In genomic region chr9:120868339-120868675, GRCh38 we compare ENCODE assay signal across 8 cellular contexts. TPM values are rescaled to one million over a fixed set of nuclear protein-coding genes. Genes with fewer than 3 reads are reported as not detected.
DNase-seq lines count a peak whose midpoint lies in the region; ATAC-seq and TF ChIP-seq lines count a peak whose summit lies in the region.

No MANE protein-coding gene starts in this region.

- no peaks in the 10 kb centered on the region for H3K9me3 ChIP-seq in tibial artery

- H3K27me3 Mint-ChIP-seq in activated T-cell treated with anti-CD3 and anti-CD28 coated beads, Interleukin-2, amount 50 U/mL, for 72 hours (ENCODE audit: low read depth), result no peaks in the 10 kb centered on the region
- no peaks in the 10 kb centered on the region for H3K27me3 Mint-ChIP-seq in activated naive CD8-positive, alpha-beta T cell treated with anti-CD3 and anti-CD28 coated beads, Interleukin-2, amount 10 ng/mL, durations not matched to agents 7 days and 5 days

- peaks cover 47% of the 10 kb centered on the region for H3K4me1 Mint-ChIP-seq in activated T-cell treated with anti-CD3 and anti-CD28 coated beads, Interleukin-2, amount 50 U/mL, for 72 hours (ENCODE audit: low read depth)
- H3K4me1 Mint-ChIP-seq in activated naive CD8-positive, alpha-beta T cell treated with anti-CD3 and anti-CD28 coated beads, Interleukin-2, amount 10 ng/mL, durations not matched to agents 7 days and 5 days, result peaks cover 45% of the 10 kb centered on the region

- no peaks in the 10 kb centered on the region for H3K27me3 ChIP-seq in layer of hippocampus (ENCODE audit: control insufficient read depth, insufficient read depth, low read length)
- H3K27me3 ChIP-seq in tibial artery, result no peaks in the 10 kb centered on the region

- H3K4me1 ChIP-seq in tibial artery, result peaks cover 0 to 17% (median 12%) of the 10 kb centered on the region in 4 donors

- peak in 1 of 2 experiments; percentile 23 for TF ChIP-seq CTCF in tibial artery (IDR thresholded peaks at IDR 0.05)

- intact Hi-C loops in tibial artery (cut with DNase I; ENCODE audit: low total_unique reads), result loop anchor here (10.0 kb wide), 1 partner anchor 206 kb away; the partner anchor contains the start of gene CNTRL

- H3K27ac Mint-ChIP-seq in activated T-cell treated with anti-CD3 and anti-CD28 coated beads, Interleukin-2, amount 50 U/mL, for 72 hours, result peak overlapping the region; percentile 69
- peak overlapping the region; percentile 62 for H3K27ac Mint-ChIP-seq in activated naive CD8-positive, alpha-beta T cell treated with anti-CD3 and anti-CD28 coated beads, Interleukin-2, amount 10 ng/mL, durations not matched to agents 7 days and 5 days

- POLR2A ChIA-PET in activated naive CD8-positive, alpha-beta T cell treated with anti-CD3 and anti-CD28 coated beads, Interleukin-2, amount 10 ng/mL, durations not matched to agents 7 days and 5 days (lab: Charles Lee), result interaction anchor here (0.8 to 4.4 kb wide), 12 partner anchors 9 to 75 kb away, joined by 3 to 35 read pairs (median 10); partner anchors contain the start of genes FBXW2, PHF19 and TRAF1

- H3K9me3 Mint-ChIP-seq in activated T-cell treated with anti-CD3 and anti-CD28 coated beads, Interleukin-2, amount 50 U/mL, for 72 hours, result no peaks in the 10 kb centered on the region
- no peaks in the 10 kb centered on the region for H3K9me3 Mint-ChIP-seq in activated naive CD8-positive, alpha-beta T cell treated with anti-CD3 and anti-CD28 coated beads, Interleukin-2, amount 10 ng/mL, durations not matched to agents 7 days and 5 days

- no peak for ATAC-seq in activated T-cell treated with anti-CD3 and anti-CD28 coated beads, Interleukin-2, amount 50 U/mL, for 72 hours (replicated peaks in 1 of 2)
- no peak for ATAC-seq in activated naive CD8-positive, alpha-beta T cell treated with anti-CD3 and anti-CD28 coated beads, Interleukin-2, amount 10 ng/mL, durations not matched to agents 7 days and 5 days (ENCODE audit: low read depth)
- ATAC-seq in HG02763 (IDR thresholded peaks at IDR 0.05; ENCODE audit: unreplicated experiment), result no peak
- no peak for ATAC-seq in GM18502 (IDR thresholded peaks at IDR 0.05; ENCODE audit: poor library complexity, unreplicated experiment)
- ATAC-seq in HG03139 (IDR thresholded peaks at IDR 0.05; ENCODE audit: unreplicated experiment), result no peak

- H3K36me3 Mint-ChIP-seq in activated T-cell treated with anti-CD3 and anti-CD28 coated beads, Interleukin-2, amount 50 U/mL, for 72 hours (ENCODE audit: insufficient read depth in 2 of 2), result peaks cover 8 to 33% of the 10 kb centered on the region in 2 donors
- H3K36me3 Mint-ChIP-seq in activated naive CD8-positive, alpha-beta T cell treated with anti-CD3 and anti-CD28 coated beads, Interleukin-2, amount 10 ng/mL, durations not matched to agents 7 days and 5 days, result peaks cover 46% of the 10 kb centered on the region

- peak overlapping the region; percentile 54 to 61 for H3K4me3 ChIP-seq in tibial artery

- DNase-seq in activated T-cell treated with anti-CD3 and anti-CD28 coated beads, Interleukin-2, amount 50 U/mL, for 72 hours, result no peak
- no peak for DNase-seq in activated T-cell treated with anti-CD3 and anti-CD28 coated beads, Interleukin-2, amount 50 U/mL, for 48 hours
- DNase-seq in activated naive CD8-positive, alpha-beta T cell treated with anti-CD3 and anti-CD28 coated beads, Interleukin-2, amount 10 ng/mL, durations not matched to agents 7 days and 5 days, result no peak
- no peak for DNase-seq in tibial artery

- H3K36me3 ChIP-seq in tibial artery, result peaks cover 4 to 51% (median 31%) of the 10 kb centered on the region in 3 donors

- H3K27ac ChIP-seq in layer of hippocampus (ENCODE audit: low read depth, low read length) (peak overlapping the region; percentile 78), tibial artery (peak overlapping the region; percentile 81 to 87)

- peak overlapping the region; percentile 70 to 73 for H3K4me3 Mint-ChIP-seq in activated T-cell treated with anti-CD3 and anti-CD28 coated beads, Interleukin-2, amount 50 U/mL, for 72 hours
- H3K4me3 Mint-ChIP-seq in activated naive CD8-positive, alpha-beta T cell treated with anti-CD3 and anti-CD28 coated beads, Interleukin-2, amount 10 ng/mL, durations not matched to agents 7 days and 5 days, result peak overlapping the region; percentile 77

RNA-seq across cellular contexts. Expression of gene PHF19, which starts 8.7 kb away (rescaled TPM):
- 100 to 1,000 TPM; 166 to 222 TPM for total RNA-seq in activated T-cell treated with anti-CD3 and anti-CD28 coated beads, Interleukin-2, amount 50 U/mL, for 72 hours
- 100 to 1,000 TPM; 248 to 253 TPM for total RNA-seq in activated naive CD8-positive, alpha-beta T cell treated with anti-CD3 and anti-CD28 coated beads, Interleukin-2, amount 10 ng/mL, durations not matched to agents 7 days and 5 days

RNA-seq across cellular contexts. Expression of gene PSMD5, which starts 25.6 kb away (rescaled TPM):
- total RNA-seq in activated T-cell treated with anti-CD3 and anti-CD28 coated beads, Interleukin-2, amount 50 U/mL, for 72 hours, result 10 to 100 TPM; 48.6 to 59.0 TPM
- total RNA-seq in activated naive CD8-positive, alpha-beta T cell treated with anti-CD3 and anti-CD28 coated beads, Interleukin-2, amount 10 ng/mL, durations not matched to agents 7 days and 5 days, result 10 to 100 TPM; 42.6 to 57.4 TPM

RNA-seq across cellular contexts. Expression of gene TRAF1, which starts 58.3 kb away (rescaled TPM):
- 100 to 1,000 TPM in 1 of 2 donors, 10 to 100 TPM in 1; 91.6 to 101 TPM for total RNA-seq in activated T-cell treated with anti-CD3 and anti-CD28 coated beads, Interleukin-2, amount 50 U/mL, for 72 hours
- total RNA-seq in activated naive CD8-positive, alpha-beta T cell treated with anti-CD3 and anti-CD28 coated beads, Interleukin-2, amount 10 ng/mL, durations not matched to agents 7 days and 5 days, result 100 to 1,000 TPM in 1 of 2 experiments, 10 to 100 TPM in 1; 97.1 to 102 TPM
